23 cellular contexts compared by ENCODE assay signal in genomic region chr4:152245706-152246105, GRCh38.
"Had no signal": no experiment of that assay in that cellular context is flagged by ENCODE, and none has a peak within 500 bp of the region (broad histone marks: within the 10 kb centered on the region; RNA-seq: fewer than 3 reads in every experiment).

No MANE protein-coding gene starts in this region.

- H3K4me3 ChIP-seq: adrenal gland, body of pancreas had no signal

- H3K27ac Mint-ChIP-seq: activated CD4-positive, alpha-beta T cell treated with anti-CD3 and anti-CD28 coated beads for 36 hours; activated CD8-positive, alpha-beta T cell treated with anti-CD3 and anti-CD28 coated beads for 36 hours; activated naive CD8-positive, alpha-beta T cell had no signal

- H3K9me3 ChIP-seq: adrenal gland, body of pancreas had no signal

- H3K36me3 ChIP-seq: adrenal gland had no signal

- H3K27ac ChIP-seq: adrenal gland, body of pancreas had no signal

- ATAC-seq: body of pancreas had no signal

- DNase-seq: activated CD4-positive, alpha-beta T cell treated with anti-CD3 and anti-CD28 coated beads for 36 hours; activated CD4-positive, CD25-positive, alpha-beta regulatory T cell; activated CD8-positive, alpha-beta memory T cell treated with anti-CD3 and anti-CD28 coated beads, Interleukin-2, amount 50 U/mL, for 4 hours; activated CD8-positive, alpha-beta T cell treated with anti-CD3 and anti-CD28 coated beads for 36 hours; activated effector memory CD4-positive, alpha-beta T cell treated with Interleukin-2 at 50 U/mL for 16 hours; activated naive CD4-positive, alpha-beta T cell; activated T-cell treated with anti-CD3 and anti-CD28 coated beads, Interleukin-2, amount 50 U/mL, for 1 hour; adrenal gland; anterior cingulate cortex; body of pancreas; central memory CD4-positive, alpha-beta T cell; MM.1S; NCI-H1105; NCI-H1436; NCI-H187; NCI-H2081; NCI-H446; NCI-H524; NCI-H748 treated with DMSO at 0.1 percent for 48 hours; SIG-M5; T-helper 17 cell; T-helper 9 cell had no signal

- H3K4me3 Mint-ChIP-seq: activated CD4-positive, alpha-beta T cell treated with anti-CD3 and anti-CD28 coated beads for 36 hours; activated CD8-positive, alpha-beta T cell treated with anti-CD3 and anti-CD28 coated beads for 36 hours had no signal

- H3K27me3 Mint-ChIP-seq: activated CD4-positive, alpha-beta T cell treated with anti-CD3 and anti-CD28 coated beads for 36 hours; activated CD8-positive, alpha-beta T cell treated with anti-CD3 and anti-CD28 coated beads for 36 hours; activated naive CD8-positive, alpha-beta T cell; T-helper 17 cell had no signal

- H3K36me3 Mint-ChIP-seq: activated naive CD8-positive, alpha-beta T cell had no signal

- H3K27me3 ChIP-seq: adrenal gland, body of pancreas had no signal

- H3K4me1 ChIP-seq: adrenal gland, body of pancreas had no signal
